In genomic region chr19:2524840-2525723, GRCh38 we compare ENCODE assay signal across 1 cellular context.
TF ChIP-seq lines count a peak whose summit lies in the region.

No MANE protein-coding gene starts in this region.

TF ChIP-seq in K562, 482 proteins besides CTCF, POLR2A, EP300 and RAD21 (continued from another document and continues in another):
- no peak for TF ChIP-seq KDM1A (IDR thresholded peaks at IDR 0.05)
- no peak for TF ChIP-seq BDP1 (IDR thresholded peaks at IDR 0.05; ENCODE audit: insufficient read depth, insufficient read length)
- no peak for TF ChIP-seq XRCC4 (IDR thresholded peaks at IDR 0.05; ENCODE audit: extremely low read depth, insufficient read depth, insufficient read length)
- TF ChIP-seq ZNF263 (CRISPR knock-in tag; IDR thresholded peaks at IDR 0.05; ENCODE audit: borderline replicate concordance) = no peak
- no peak for TF ChIP-seq SLC30A9 (CRISPR knock-in tag; IDR thresholded peaks at IDR 0.05)
- TF ChIP-seq SMC3 (conservative IDR thresholded peaks at IDR 0.05; ENCODE audit: insufficient read depth, low read depth, low read length) = no peak
- no peak for TF ChIP-seq NR1H2 (CRISPR knock-in tag; IDR thresholded peaks at IDR 0.05)
- peak; percentile 58; the same call in 1 of the 2 replicates for TF ChIP-seq TFAP4 (CRISPR knock-in tag; IDR thresholded peaks at IDR 0.05; ENCODE audit: borderline replicate concordance)
- no peak for TF ChIP-seq NCOA4 (IDR thresholded peaks at IDR 0.05; ENCODE audit: partially characterized antibody)
- no peak for TF ChIP-seq SMAD1 (IDR thresholded peaks at IDR 0.05; ENCODE audit: low read depth, low read length, partially characterized antibody)
- TF ChIP-seq POLR2G (IDR thresholded peaks at IDR 0.05; ENCODE audit: low read depth, low read length) = peak; percentile 59; the same call in 1 of the 2 replicates
- TF ChIP-seq NR2F6 (CRISPR knock-in tag; IDR thresholded peaks at IDR 0.05) = no peak
- no peak; the same call in 1 of the 2 replicates for TF ChIP-seq KLF1 (tag; IDR thresholded peaks at IDR 0.05)
- no peak for TF ChIP-seq KDM5B (IDR thresholded peaks at IDR 0.05; ENCODE audit: insufficient replicate concordance, low read depth, low read length)
- no peak for TF ChIP-seq ELF2 (CRISPR knock-in tag; IDR thresholded peaks at IDR 0.05)
- TF ChIP-seq THAP12 (CRISPR knock-in tag; IDR thresholded peaks at IDR 0.05) = no peak
- peak in 1 of 2 experiments; percentile 50; a peak in 1 of 4 replicates for TF ChIP-seq SRF (CRISPR knock-in tag; IDR thresholded peaks at IDR 0.05)
- TF ChIP-seq MITF (IDR thresholded peaks at IDR 0.05) = no peak
- TF ChIP-seq, protein P1, sequence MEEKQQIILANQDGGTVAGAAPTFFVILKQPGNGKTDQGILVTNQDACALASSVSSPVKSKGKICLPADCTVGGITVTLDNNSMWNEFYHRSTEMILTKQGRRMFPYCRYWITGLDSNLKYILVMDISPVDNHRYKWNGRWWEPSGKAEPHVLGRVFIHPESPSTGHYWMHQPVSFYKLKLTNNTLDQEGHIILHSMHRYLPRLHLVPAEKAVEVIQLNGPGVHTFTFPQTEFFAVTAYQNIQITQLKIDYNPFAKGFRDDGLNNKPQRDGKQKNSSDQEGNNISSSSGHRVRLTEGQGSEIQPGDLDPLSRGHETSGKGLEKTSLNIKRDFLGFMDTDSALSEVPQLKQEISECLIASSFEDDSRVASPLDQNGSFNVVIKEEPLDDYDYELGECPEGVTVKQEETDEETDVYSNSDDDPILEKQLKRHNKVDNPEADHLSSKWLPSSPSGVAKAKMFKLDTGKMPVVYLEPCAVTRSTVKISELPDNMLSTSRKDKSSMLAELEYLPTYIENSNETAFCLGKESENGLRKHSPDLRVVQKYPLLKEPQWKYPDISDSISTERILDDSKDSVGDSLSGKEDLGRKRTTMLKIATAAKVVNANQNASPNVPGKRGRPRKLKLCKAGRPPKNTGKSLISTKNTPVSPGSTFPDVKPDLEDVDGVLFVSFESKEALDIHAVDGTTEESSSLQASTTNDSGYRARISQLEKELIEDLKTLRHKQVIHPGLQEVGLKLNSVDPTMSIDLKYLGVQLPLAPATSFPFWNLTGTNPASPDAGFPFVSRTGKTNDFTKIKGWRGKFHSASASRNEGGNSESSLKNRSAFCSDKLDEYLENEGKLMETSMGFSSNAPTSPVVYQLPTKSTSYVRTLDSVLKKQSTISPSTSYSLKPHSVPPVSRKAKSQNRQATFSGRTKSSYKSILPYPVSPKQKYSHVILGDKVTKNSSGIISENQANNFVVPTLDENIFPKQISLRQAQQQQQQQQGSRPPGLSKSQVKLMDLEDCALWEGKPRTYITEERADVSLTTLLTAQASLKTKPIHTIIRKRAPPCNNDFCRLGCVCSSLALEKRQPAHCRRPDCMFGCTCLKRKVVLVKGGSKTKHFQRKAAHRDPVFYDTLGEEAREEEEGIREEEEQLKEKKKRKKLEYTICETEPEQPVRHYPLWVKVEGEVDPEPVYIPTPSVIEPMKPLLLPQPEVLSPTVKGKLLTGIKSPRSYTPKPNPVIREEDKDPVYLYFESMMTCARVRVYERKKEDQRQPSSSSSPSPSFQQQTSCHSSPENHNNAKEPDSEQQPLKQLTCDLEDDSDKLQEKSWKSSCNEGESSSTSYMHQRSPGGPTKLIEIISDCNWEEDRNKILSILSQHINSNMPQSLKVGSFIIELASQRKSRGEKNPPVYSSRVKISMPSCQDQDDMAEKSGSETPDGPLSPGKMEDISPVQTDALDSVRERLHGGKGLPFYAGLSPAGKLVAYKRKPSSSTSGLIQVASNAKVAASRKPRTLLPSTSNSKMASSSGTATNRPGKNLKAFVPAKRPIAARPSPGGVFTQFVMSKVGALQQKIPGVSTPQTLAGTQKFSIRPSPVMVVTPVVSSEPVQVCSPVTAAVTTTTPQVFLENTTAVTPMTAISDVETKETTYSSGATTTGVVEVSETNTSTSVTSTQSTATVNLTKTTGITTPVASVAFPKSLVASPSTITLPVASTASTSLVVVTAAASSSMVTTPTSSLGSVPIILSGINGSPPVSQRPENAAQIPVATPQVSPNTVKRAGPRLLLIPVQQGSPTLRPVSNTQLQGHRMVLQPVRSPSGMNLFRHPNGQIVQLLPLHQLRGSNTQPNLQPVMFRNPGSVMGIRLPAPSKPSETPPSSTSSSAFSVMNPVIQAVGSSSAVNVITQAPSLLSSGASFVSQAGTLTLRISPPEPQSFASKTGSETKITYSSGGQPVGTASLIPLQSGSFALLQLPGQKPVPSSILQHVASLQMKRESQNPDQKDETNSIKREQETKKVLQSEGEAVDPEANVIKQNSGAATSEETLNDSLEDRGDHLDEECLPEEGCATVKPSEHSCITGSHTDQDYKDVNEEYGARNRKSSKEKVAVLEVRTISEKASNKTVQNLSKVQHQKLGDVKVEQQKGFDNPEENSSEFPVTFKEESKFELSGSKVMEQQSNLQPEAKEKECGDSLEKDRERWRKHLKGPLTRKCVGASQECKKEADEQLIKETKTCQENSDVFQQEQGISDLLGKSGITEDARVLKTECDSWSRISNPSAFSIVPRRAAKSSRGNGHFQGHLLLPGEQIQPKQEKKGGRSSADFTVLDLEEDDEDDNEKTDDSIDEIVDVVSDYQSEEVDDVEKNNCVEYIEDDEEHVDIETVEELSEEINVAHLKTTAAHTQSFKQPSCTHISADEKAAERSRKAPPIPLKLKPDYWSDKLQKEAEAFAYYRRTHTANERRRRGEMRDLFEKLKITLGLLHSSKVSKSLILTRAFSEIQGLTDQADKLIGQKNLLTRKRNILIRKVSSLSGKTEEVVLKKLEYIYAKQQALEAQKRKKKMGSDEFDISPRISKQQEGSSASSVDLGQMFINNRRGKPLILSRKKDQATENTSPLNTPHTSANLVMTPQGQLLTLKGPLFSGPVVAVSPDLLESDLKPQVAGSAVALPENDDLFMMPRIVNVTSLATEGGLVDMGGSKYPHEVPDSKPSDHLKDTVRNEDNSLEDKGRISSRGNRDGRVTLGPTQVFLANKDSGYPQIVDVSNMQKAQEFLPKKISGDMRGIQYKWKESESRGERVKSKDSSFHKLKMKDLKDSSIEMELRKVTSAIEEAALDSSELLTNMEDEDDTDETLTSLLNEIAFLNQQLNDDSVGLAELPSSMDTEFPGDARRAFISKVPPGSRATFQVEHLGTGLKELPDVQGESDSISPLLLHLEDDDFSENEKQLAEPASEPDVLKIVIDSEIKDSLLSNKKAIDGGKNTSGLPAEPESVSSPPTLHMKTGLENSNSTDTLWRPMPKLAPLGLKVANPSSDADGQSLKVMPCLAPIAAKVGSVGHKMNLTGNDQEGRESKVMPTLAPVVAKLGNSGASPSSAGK (IDR thresholded peaks at IDR 0.05) = peak; percentile 39
- no peak for TF ChIP-seq TCF7L2 (IDR thresholded peaks at IDR 0.05; ENCODE audit: low read depth, low read length)
- no peak for TF ChIP-seq POLR2B (IDR thresholded peaks at IDR 0.05; ENCODE audit: low read depth, partially characterized antibody)
- TF ChIP-seq HDAC8 (tag; IDR thresholded peaks at IDR 0.05) = no peak
- no peak for TF ChIP-seq TRIM28 (IDR thresholded peaks at IDR 0.05)
- no peak for TF ChIP-seq ZNF766 (CRISPR knock-in tag; conservative IDR thresholded peaks at IDR 0.05)
- no peak; the same call in 1 of the 2 replicates for TF ChIP-seq LEF1 (IDR thresholded peaks at IDR 0.05)
- no peak for TF ChIP-seq PURB (CRISPR knock-in tag; IDR thresholded peaks at IDR 0.05; ENCODE audit: low read depth)
- no peak for TF ChIP-seq ZNF347 (CRISPR knock-in tag; IDR thresholded peaks at IDR 0.05; ENCODE audit: low read depth)
- no peak for TF ChIP-seq BRD9 (IDR thresholded peaks at IDR 0.05; ENCODE audit: low read depth, partially characterized antibody)
- TF ChIP-seq NCOA2 (IDR thresholded peaks at IDR 0.05; ENCODE audit: partially characterized antibody in 2 of 2) = no peak
- no peak for TF ChIP-seq SAP30 (IDR thresholded peaks at IDR 0.05; ENCODE audit: borderline replicate concordance, insufficient read depth, low read depth, low read length, poor library complexity, severe bottlenecking)
- TF ChIP-seq ZNF740 (CRISPR knock-in tag; IDR thresholded peaks at IDR 0.05) = peak; percentile 18; the same call in 1 of the 2 replicates
- no peak for TF ChIP-seq ZNF740 (tag; IDR thresholded peaks at IDR 0.05)
- TF ChIP-seq POLR2AphosphoS2 (IDR thresholded peaks at IDR 0.05; ENCODE audit: low read length) = no peak
- no peak for TF ChIP-seq TAF7 (tag; IDR thresholded peaks at IDR 0.05)
- TF ChIP-seq, protein P2, sequence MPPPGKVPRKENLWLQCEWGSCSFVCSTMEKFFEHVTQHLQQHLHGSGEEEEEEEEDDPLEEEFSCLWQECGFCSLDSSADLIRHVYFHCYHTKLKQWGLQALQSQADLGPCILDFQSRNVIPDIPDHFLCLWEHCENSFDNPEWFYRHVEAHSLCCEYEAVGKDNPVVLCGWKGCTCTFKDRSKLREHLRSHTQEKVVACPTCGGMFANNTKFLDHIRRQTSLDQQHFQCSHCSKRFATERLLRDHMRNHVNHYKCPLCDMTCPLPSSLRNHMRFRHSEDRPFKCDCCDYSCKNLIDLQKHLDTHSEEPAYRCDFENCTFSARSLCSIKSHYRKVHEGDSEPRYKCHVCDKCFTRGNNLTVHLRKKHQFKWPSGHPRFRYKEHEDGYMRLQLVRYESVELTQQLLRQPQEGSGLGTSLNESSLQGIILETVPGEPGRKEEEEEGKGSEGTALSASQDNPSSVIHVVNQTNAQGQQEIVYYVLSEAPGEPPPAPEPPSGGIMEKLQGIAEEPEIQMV (tag; conservative IDR thresholded peaks at IDR 0.05; ENCODE audit: low read depth) = no peak
- no peak for TF ChIP-seq BACH1 (tag; IDR thresholded peaks at IDR 0.05)
- no peak for TF ChIP-seq MAFK (IDR thresholded peaks at IDR 0.05; ENCODE audit: low read length)
- peak; percentile 5; the same call in 1 of the 2 replicates for TF ChIP-seq ARID4B (CRISPR knock-in tag; IDR thresholded peaks at IDR 0.05)
- no peak for TF ChIP-seq CC2D1A (IDR thresholded peaks at IDR 0.05)
